8 cellular contexts compared by ENCODE assay signal in genomic region chr6:53793318-53793975, GRCh38. TPM values are rescaled to one million over a fixed set of nuclear protein-coding genes. Genes with fewer than 3 reads are reported as not detected.
DNase-seq lines count a peak whose midpoint lies in the region; ATAC-seq and TF ChIP-seq lines count a peak whose summit lies in the region.

No MANE protein-coding gene starts in this region.

- DNase-seq in MM.1S (peak; percentile 84), SK-N-DZ (ENCODE audit: low spot score) (peak; percentile 65), brain microvascular endothelial cell (peak; percentile 60), skeletal muscle cell (ENCODE audit: low read depth) (no peak)

- ATAC-seq in GM19455 (IDR thresholded peaks at IDR 0.05; ENCODE audit: unreplicated experiment) (peak; percentile 35), HG02798 (IDR thresholded peaks at IDR 0.05; ENCODE audit: poor library complexity, unreplicated experiment) (no peak)

- peak overlapping the region; percentile 76 to 93 (median 89) for H3K4me3 ChIP-seq in BLaER1 treated with 17β-estradiol and CSF1 and Interleukin-3, amounts not matched to agents 10 nM and 100 nM
- H3K4me3 ChIP-seq in MM.1S (ENCODE audit: low read length) (peak overlapping the region; percentile 87), brain microvascular endothelial cell (ENCODE audit: low read depth, low read length) (peak overlapping the region; percentile 84), iPS-20b (ENCODE audit: low read length) (peak overlapping the region; percentile 92), skeletal muscle cell (ENCODE audit: low read depth, low read length) (peak overlapping the region; percentile 83)

- H4K20me1 ChIP-seq in BLaER1 treated with 17β-estradiol and CSF1 and Interleukin-3, amounts not matched to agents 10 nM and 100 nM = peaks cover 0 to 33% (median 12%) of the 10 kb centered on the region in 11 experiments; a peak in 12 of 22 replicates
- no peaks in the 10 kb centered on the region for H4K20me1 ChIP-seq in MM.1S (ENCODE audit: insufficient read depth, low read length)

- H3K9me3 ChIP-seq in BLaER1 treated with 17β-estradiol and CSF1 and Interleukin-3, amounts not matched to agents 10 nM and 100 nM (replicated peaks in 1 of 11) = peaks cover 13 to 29% (median 23%) of the 10 kb centered on the region in 11 experiments; a peak in 20 of 22 replicates
- H3K9me3 ChIP-seq in MM.1S (replicated peaks; ENCODE audit: insufficient read depth, low read length) (no peaks in the 10 kb centered on the region), iPS-20b (ENCODE audit: insufficient read depth, low read depth, low read length) (peaks cover 11% of the 10 kb centered on the region)

- H3K27me3 ChIP-seq in BLaER1 treated with 17β-estradiol and CSF1 and Interleukin-3, amounts not matched to agents 10 nM and 100 nM = peaks cover 25 to 35% (median 29%) of the 10 kb centered on the region in 11 experiments
- H3K27me3 ChIP-seq in MM.1S (replicated peaks; ENCODE audit: insufficient read depth, low read length) (0 out of 2 replicates have a peak, but pooled peaks cover 3% of the 10 kb centered on the region), brain microvascular endothelial cell (replicated peaks) (no peaks in the 10 kb centered on the region), iPS-20b (ENCODE audit: insufficient read depth, low read length) (peaks cover 26% of the 10 kb centered on the region)

- peak overlapping the region in 10 of 11 experiments; percentile 75 to 85 (median 80); a peak in 20 of 22 replicates for H3K9ac ChIP-seq in BLaER1 treated with 17β-estradiol and CSF1 and Interleukin-3, amounts not matched to agents 10 nM and 100 nM
- H3K9ac ChIP-seq in MM.1S (ENCODE audit: low read length) (peak overlapping the region; percentile 75; the same call in 1 of the 2 replicates), iPS-20b (ENCODE audit: low read depth, low read length) (peak overlapping the region; percentile 84; the same call in 1 of the 2 replicates)

- peaks cover 9 to 33% (median 25%) of the 10 kb centered on the region in 10 experiments for H3K4me1 ChIP-seq in BLaER1 treated with 17β-estradiol and CSF1 and Interleukin-3, amounts not matched to agents 10 nM and 100 nM
- H3K4me1 ChIP-seq in MM.1S (ENCODE audit: low read length) (peaks cover 4% of the 10 kb centered on the region; the same call in 1 of the 2 replicates), iPS-20b (ENCODE audit: insufficient read depth, low read length) (peaks cover 11% of the 10 kb centered on the region; the same call in 1 of the 2 replicates)

- H2AFZ ChIP-seq in MM.1S (ENCODE audit: low read length) = peak overlapping the region; percentile 75

- peak overlapping the region in 8 of 11 experiments; percentile 70 to 81 (median 75); a peak in 14 of 22 replicates for H3K27ac ChIP-seq in BLaER1 treated with 17β-estradiol and CSF1 and Interleukin-3, amounts not matched to agents 10 nM and 100 nM
- H3K27ac ChIP-seq in MM.1S (ENCODE audit: low read length) (peak overlapping the region; percentile 88), brain microvascular endothelial cell (no peak overlapping the region), iPS-20b (ENCODE audit: low read length) (no peak overlapping the region)

- H3K36me3 ChIP-seq in BLaER1 treated with 17β-estradiol and CSF1 and Interleukin-3, amounts not matched to agents 10 nM and 100 nM = no peaks in the 10 kb centered on the region
- H3K36me3 ChIP-seq in MM.1S (replicated peaks; ENCODE audit: insufficient read depth, low read length) (no peaks in the 10 kb centered on the region), brain microvascular endothelial cell (replicated peaks) (no peaks in the 10 kb centered on the region), iPS-20b (ENCODE audit: insufficient read depth, low read depth, low read length) (no peaks in the 10 kb centered on the region)

- H3K79me2 ChIP-seq in MM.1S (ENCODE audit: low read length) = peaks cover 36% of the 10 kb centered on the region

- peaks cover 13% of the 10 kb centered on the region for H3F3A ChIP-seq in MM.1S (ENCODE audit: insufficient read depth, low read length)

- peak overlapping the region; percentile 89 to 100 (median 98) for H3K4me2 ChIP-seq in BLaER1 treated with 17β-estradiol and CSF1 and Interleukin-3, amounts not matched to agents 10 nM and 100 nM
- peak overlapping the region; percentile 86 for H3K4me2 ChIP-seq in MM.1S (ENCODE audit: low read depth, low read length)

- in situ Hi-C loops in brain microvascular endothelial cell (cut with HindIII; ENCODE audit: low pct_ligation_motif_present, low sequenced_read_pairs) = no loop called here

- TF ChIP-seq CTCF in MM.1S (IDR thresholded peaks at IDR 0.05; ENCODE audit: low read length) = no peak
- no peak for TF ChIP-seq CTCF in brain microvascular endothelial cell (IDR thresholded peaks at IDR 0.05; ENCODE audit: low read depth, low read length, missing control alignments)

- H3K9me2 ChIP-seq in MM.1S (replicated peaks; ENCODE audit: insufficient read depth, low read length) = no peaks in the 10 kb centered on the region

RNA-seq across cellular contexts. Expression of gene LRRC1, which starts 1.4 kb away (rescaled TPM):
- polyA plus RNA-seq in SK-N-DZ (2014; cell fraction: cytosol; rRNA removed) = 5.0 and 7.0 TPM in 2 replicates
- 7.8 and 13.3 TPM in 2 replicates for polyA plus RNA-seq in SK-N-DZ (2014; cell fraction: nucleus; rRNA removed)

Comparison
In these comparisons a context has a peak if more than half of its experiments do, and no peak if none do; other contexts are left out.
1. H3K27ac ChIP-seq: peak in BLaER1 treated with 17β-estradiol and CSF1 and Interleukin-3, amounts not matched to agents 10 nM and 100 nM (8 of 11) and MM.1S (single experiment); none in brain microvascular endothelial cell (single experiment) and iPS-20b (single experiment).
2. Peak in every context shown above with its lines, with median percentiles within 50 percentile points of each other: H3K4me3 ChIP-seq and H3K9ac ChIP-seq.